In genomic region chr2:19363474-19363778, GRCh38 we compare ENCODE assay signal across 8 cellular contexts. TPM values are rescaled to one million over a fixed set of nuclear protein-coding genes. Genes with fewer than 3 reads are reported as not detected.
A peak's percentile ranks its signal among the peaks of the same experiment; 100 is the strongest.
DNase-seq lines count a peak whose midpoint lies in the region; ATAC-seq and TF ChIP-seq lines count a peak whose summit lies in the region.
"Had no signal": no experiment of that assay in that cellular context is flagged by ENCODE, and none has a peak within 500 bp of the region (broad histone marks: within the 10 kb centered on the region; RNA-seq: fewer than 3 reads in every experiment).

No MANE protein-coding gene starts in this region.

- peaks cover 3% of the 10 kb centered on the region for H3K9me3 ChIP-seq in iPS-18c (ENCODE audit: control insufficient read depth, insufficient read depth, low read length)

- DNase-seq in HFF-Myc (ENCODE audit: extremely low read depth, low read depth) (no peak), HUDEP-2 (lab: John Stamatoyannopoulos, UW; ENCODE audit: unreplicated experiment in 76 of 76) (no peak)
- no peak for DNase-seq in stimulated activated effector memory CD8-positive, alpha-beta T cell treated with anti-CD3 and anti-CD28 coated beads, Interleukin-12 subunit alpha, Interleukin-12 subunit beta, amount 100 ng/mL, for 72 hours (ENCODE audit: low spot score in 2 of 2)

- no peaks in the 10 kb centered on the region for H3K36me3 Mint-ChIP-seq in activated T-helper 17 cell treated with anti-CD3 and anti-CD28 coated beads, Interleukin-2, amount 50 U/mL, for 72 hours (ENCODE audit: low read depth)
- no peaks in the 10 kb centered on the region for H3K36me3 Mint-ChIP-seq in stimulated activated effector memory CD8-positive, alpha-beta T cell treated with anti-CD3 and anti-CD28 coated beads, Interleukin-12 subunit alpha, Interleukin-12 subunit beta, amount 100 ng/mL, for 72 hours

- TF ChIP-seq CTCF in HFF-Myc (IDR thresholded peaks at IDR 0.05; ENCODE audit: low read depth, low read length, missing control alignments): no peak

- no peak for ATAC-seq in activated T-helper 17 cell treated with anti-CD3 and anti-CD28 coated beads, Interleukin-2, amount 50 U/mL, for 72 hours (replicated peaks)
- no peak for ATAC-seq in stimulated activated effector memory CD8-positive, alpha-beta T cell treated with anti-CD3 and anti-CD28 coated beads, Interleukin-12 subunit alpha, Interleukin-12 subunit beta, amount 100 ng/mL, for 72 hours
- ATAC-seq in GM18858 (IDR thresholded peaks at IDR 0.05; ENCODE audit: unreplicated experiment) (no peak), GM18520 (IDR thresholded peaks at IDR 0.05; ENCODE audit: unreplicated experiment) (no peak)

- H3K4me1 Mint-ChIP-seq in activated T-helper 17 cell treated with anti-CD3 and anti-CD28 coated beads, Interleukin-2, amount 50 U/mL, for 72 hours: peaks cover 8% of the 10 kb centered on the region
- H3K4me1 Mint-ChIP-seq in stimulated activated effector memory CD8-positive, alpha-beta T cell treated with anti-CD3 and anti-CD28 coated beads, Interleukin-12 subunit alpha, Interleukin-12 subunit beta, amount 100 ng/mL, for 72 hours: peaks cover 34% of the 10 kb centered on the region

- peaks cover 31% of the 10 kb centered on the region for H3K27me3 Mint-ChIP-seq in activated T-helper 17 cell treated with anti-CD3 and anti-CD28 coated beads, Interleukin-2, amount 50 U/mL, for 72 hours

- H3K9me3 Mint-ChIP-seq in activated T-helper 17 cell treated with anti-CD3 and anti-CD28 coated beads, Interleukin-2, amount 50 U/mL, for 72 hours: no peaks in the 10 kb centered on the region
- H3K9me3 Mint-ChIP-seq in stimulated activated effector memory CD8-positive, alpha-beta T cell treated with anti-CD3 and anti-CD28 coated beads, Interleukin-12 subunit alpha, Interleukin-12 subunit beta, amount 100 ng/mL, for 72 hours: no peaks in the 10 kb centered on the region

- H3K4me3 Mint-ChIP-seq in activated T-helper 17 cell treated with anti-CD3 and anti-CD28 coated beads, Interleukin-2, amount 50 U/mL, for 72 hours: peak overlapping the region; percentile 91
- H3K4me3 Mint-ChIP-seq in stimulated activated effector memory CD8-positive, alpha-beta T cell treated with anti-CD3 and anti-CD28 coated beads, Interleukin-12 subunit alpha, Interleukin-12 subunit beta, amount 100 ng/mL, for 72 hours: peak overlapping the region; percentile 84

- no peak overlapping the region for H3K27ac Mint-ChIP-seq in activated T-helper 17 cell treated with anti-CD3 and anti-CD28 coated beads, Interleukin-2, amount 50 U/mL, for 72 hours
- H3K27ac Mint-ChIP-seq in stimulated activated effector memory CD8-positive, alpha-beta T cell treated with anti-CD3 and anti-CD28 coated beads, Interleukin-12 subunit alpha, Interleukin-12 subunit beta, amount 100 ng/mL, for 72 hours: peak overlapping the region; percentile 79

- peak overlapping the region; percentile 49 for H3K4me3 ChIP-seq in HFF-Myc (replicated peaks; ENCODE audit: low read depth, low read length)
- peak overlapping the region; percentile 4; the same call in 1 of the 2 replicates for H3K4me3 ChIP-seq in iPS-18c (ENCODE audit: insufficient read depth, low read depth, low read length)

RNA-seq across cellular contexts. Expression of gene OSR1, which starts 5.0 kb away (rescaled TPM):
- total RNA-seq in activated T-helper 17 cell treated with anti-CD3 and anti-CD28 coated beads, Interleukin-2, amount 50 U/mL, for 72 hours: not detected
- total RNA-seq: K562 had no signal
